Comparison of ENCODE assay signal across 8 cellular contexts in genomic region chr1:28582248-28582615, GRCh38. TPM values are rescaled to one million over a fixed set of nuclear protein-coding genes. Genes with fewer than 3 reads are reported as not detected.
A peak's percentile ranks its signal among the peaks of the same experiment; 100 is the strongest.
DNase-seq lines count a peak whose midpoint lies in the region; ATAC-seq, FAIRE-seq and TF ChIP-seq lines count a peak whose summit lies in the region.

No MANE protein-coding gene starts in this region.

- H3K27ac Mint-ChIP-seq in activated CD4-positive, alpha-beta T cell treated with anti-CD3 and anti-CD28 coated beads, Interleukin-2, amount 10 ng/mL, durations not matched to agents 24 days and 14 days = peak overlapping the region; percentile 97
- H3K27ac Mint-ChIP-seq in natural killer cell treated with Interleukin-12 subunit alpha and Interleukin-12 subunit beta and Interleukin-15 and Interleukin-18, amount 100 ng/mL, for 72 hours = peak overlapping the region; percentile 89 to 95

- CTCF ChIA-PET in Panc1 (lab: Charles Lee) = interaction anchor here (0.6 to 0.8 kb wide), 2 partner anchors 20 to 467 kb away, joined by 3 read pairs; no protein-coding TSS in a partner anchor
- CTCF ChIA-PET in endothelial cell of umbilical vein (lab: Charles Lee) = interaction anchor here (0.7 to 4.7 kb wide), 11 partner anchors 8 to 334 kb away, joined by 3 to 44 read pairs (median 6); no protein-coding TSS in a partner anchor

- peaks cover 15% of the 10 kb centered on the region for H3K36me3 ChIP-seq in Panc1 (ENCODE audit: control insufficient read depth, insufficient read depth, low read length)
- H3K36me3 ChIP-seq in endothelial cell of umbilical vein (ENCODE audit: control insufficient read depth in 2 of 2, extremely low read depth in 1 of 2, insufficient read depth in 2 of 2, low read length in 2 of 2) = peaks cover 16 to 21% of the 10 kb centered on the region in 2 experiments

- peaks cover 4% of the 10 kb centered on the region for H4K20me1 ChIP-seq in endothelial cell of umbilical vein (replicated peaks; ENCODE audit: control insufficient read depth, extremely low read depth, insufficient read depth, low read length)

- peak overlapping the region; percentile 89 to 90 for H3K4me3 ChIP-seq in Panc1 (ENCODE audit: low read depth in 2 of 2, low read length in 2 of 2)
- peak overlapping the region; percentile 75 to 82 (median 80) for H3K4me3 ChIP-seq in endothelial cell of umbilical vein (replicated peaks in 1 of 3; ENCODE audit: insufficient read depth in 1 of 3, low read depth in 1 of 3, low read length in 3 of 3)

- H3K79me2 ChIP-seq in endothelial cell of umbilical vein (ENCODE audit: control insufficient read depth, insufficient read depth, low read length) = peaks cover 32% of the 10 kb centered on the region

- peak overlapping the region; percentile 94 for H3K4me3 Mint-ChIP-seq in activated CD4-positive, alpha-beta T cell treated with anti-CD3 and anti-CD28 coated beads, Interleukin-2, amount 10 ng/mL, durations not matched to agents 24 days and 14 days
- peak overlapping the region; percentile 98 for H3K4me3 Mint-ChIP-seq in natural killer cell treated with Interleukin-12 subunit alpha and Interleukin-12 subunit beta and Interleukin-15 and Interleukin-18, amount 100 ng/mL, for 72 hours

- no peaks in the 10 kb centered on the region for H3K9me3 ChIP-seq in Panc1 (ENCODE audit: control insufficient read depth, insufficient read depth, low read depth, low read length)
- no peaks in the 10 kb centered on the region for H3K9me3 ChIP-seq in endothelial cell of umbilical vein (replicated peaks; ENCODE audit: control insufficient read depth, insufficient read depth, low read length)

- H3K4me1 Mint-ChIP-seq in activated CD4-positive, alpha-beta T cell treated with anti-CD3 and anti-CD28 coated beads, Interleukin-2, amount 10 ng/mL, durations not matched to agents 24 days and 14 days = peaks cover 29% of the 10 kb centered on the region
- peaks cover 36 to 37% of the 10 kb centered on the region in 2 donors for H3K4me1 Mint-ChIP-seq in natural killer cell treated with Interleukin-12 subunit alpha and Interleukin-12 subunit beta and Interleukin-15 and Interleukin-18, amount 100 ng/mL, for 72 hours (ENCODE audit: low read depth in 2 of 2)

- dilution Hi-C loops in endothelial cell of umbilical vein (cut with MboI; ENCODE audit: extremely low pct_ligation_motif_present, low sequenced_read_pairs) = no loop called here

- H3K27me3 ChIP-seq in Panc1 (ENCODE audit: control insufficient read depth, insufficient read depth, low read length) = no peaks in the 10 kb centered on the region
- H3K27me3 ChIP-seq in endothelial cell of umbilical vein (ENCODE audit: control insufficient read depth in 2 of 2, insufficient read depth in 2 of 2, low read length in 2 of 2) = no peaks in the 10 kb centered on the region

- no peaks in the 10 kb centered on the region for H3K27me3 Mint-ChIP-seq in activated CD4-positive, alpha-beta T cell treated with anti-CD3 and anti-CD28 coated beads, Interleukin-2, amount 10 ng/mL, durations not matched to agents 24 days and 14 days
- no peaks in the 10 kb centered on the region for H3K27me3 Mint-ChIP-seq in natural killer cell treated with Interleukin-12 subunit alpha and Interleukin-12 subunit beta and Interleukin-15 and Interleukin-18, amount 100 ng/mL, for 72 hours

- BruUV-seq in Panc1 (replicated peaks; lab: Mats Ljungman, UMichigan) (TSS peak; percentile 98), endothelial cell of umbilical vein (replicated peaks; lab: Mats Ljungman, UMichigan) (TSS peak; percentile 96)

- intact Hi-C loops in activated CD4-positive, alpha-beta T cell treated with anti-CD3 and anti-CD28 coated beads, Interleukin-2, amount 10 ng/mL, durations not matched to agents 24 days and 14 days (cut with micrococcal nuclease) = loop anchor here (1.0 to 5.0 kb wide), 2 partner anchors 77 to 335 kb away; no protein-coding TSS in a partner anchor
- intact Hi-C loops in Panc1 (cut with micrococcal nuclease; ENCODE audit: unreplicated experiment) (no loop called here), endothelial cell of umbilical vein (cut with micrococcal nuclease) (no loop called here)

- POLR2A ChIA-PET in Panc1 (lab: Charles Lee) = interaction anchor here (0.5 to 1.2 kb wide), 13 partner anchors 8 to 579 kb away, joined by 3 to 11 read pairs (median 5); partner anchors contain the start of gene TAF12
- POLR2A ChIA-PET in endothelial cell of umbilical vein (lab: Charles Lee) = interaction anchor here (0.7 to 4.3 kb wide), 32 partner anchors 8 to 346 kb away, joined by 3 to 59 read pairs (median 7); partner anchors contain the start of genes ATP5IF1, MED18, PHACTR4 and RAB42

- in situ Hi-C loops in Panc1 (cut with HindIII; ENCODE audit: low pct_unique_long_range_greater_than_20kb, low sequenced_read_pairs) = no loop called here
- in situ Hi-C loops in GM13977 (cut with MboI; ENCODE audit: low pct_unique_long_range_greater_than_20kb, low sequenced_read_pairs, unreplicated experiment) = no loop called here

- no peak for FAIRE-seq in endothelial cell of umbilical vein (lab: Jason Lieb, UNC)

- H3K27ac ChIP-seq in Panc1 (ENCODE audit: low read length) (peak overlapping the region; percentile 90), endothelial cell of umbilical vein (ENCODE audit: insufficient read depth, low read depth, low read length) (peak overlapping the region; percentile 65)

- peaks cover 41% of the 10 kb centered on the region for H3K36me3 Mint-ChIP-seq in activated CD4-positive, alpha-beta T cell treated with anti-CD3 and anti-CD28 coated beads, Interleukin-2, amount 10 ng/mL, durations not matched to agents 24 days and 14 days (ENCODE audit: low read depth)
- H3K36me3 Mint-ChIP-seq in natural killer cell treated with Interleukin-12 subunit alpha and Interleukin-12 subunit beta and Interleukin-15 and Interleukin-18, amount 100 ng/mL, for 72 hours = peaks cover 28% of the 10 kb centered on the region

- no peak for TF ChIP-seq CTCF in Panc1 (IDR thresholded peaks at IDR 0.05)
- no peak for TF ChIP-seq CTCF in endothelial cell of umbilical vein (IDR thresholded peaks at IDR 0.05; ENCODE audit: extremely low read depth in 1 of 2, insufficient read depth in 1 of 2, low read depth in 1 of 2, low read length in 2 of 2)
- TF ChIP-seq CTCF in GM13977 (IDR thresholded peaks at IDR 0.05; ENCODE audit: extremely low read depth, insufficient read depth, missing control alignments) = no peak

- peaks cover 4% of the 10 kb centered on the region for H3K4me1 ChIP-seq in Panc1 (ENCODE audit: control insufficient read depth, insufficient read depth, low read length)
- H3K4me1 ChIP-seq in endothelial cell of umbilical vein (ENCODE audit: control insufficient read depth, extremely low read depth, insufficient read depth, low read length) = peaks cover 31% of the 10 kb centered on the region

- no peak for TF ChIP-seq POLR2A in endothelial cell of umbilical vein (IDR thresholded peaks at IDR 0.05; ENCODE audit: low read depth, low read length)

- DNase-seq in activated CD4-positive, alpha-beta T cell treated with anti-CD3 and anti-CD28 coated beads, Interleukin-2, amount 10 ng/mL, durations not matched to agents 24 days and 14 days = no peak
- DNase-seq in activated CD4-positive, alpha-beta T cell treated with anti-CD3 and anti-CD28 coated beads, Interleukin-2, amount 50 U/mL, for 48 hours = no peak
- DNase-seq in Panc1 (ENCODE audit: low read depth, low spot score) = no peak
- DNase-seq in endothelial cell of umbilical vein (ENCODE audit: low read depth, low spot score) = peak; percentile 66
- DNase-seq in natural killer cell treated with Interleukin-12 subunit alpha and Interleukin-12 subunit beta and Interleukin-15 and Interleukin-18, amount 100 ng/mL, for 72 hours (ENCODE audit: low spot score) = no peak
- DNase-seq in hippocampal formation (lab: John Stamatoyannopoulos, UW) = no peak
- no peak for DNase-seq in GM13977 (ENCODE audit: low spot score)
- no peak for DNase-seq in HPDE6-E6E7 (ENCODE audit: extremely low spot score)

- H2AFZ ChIP-seq in endothelial cell of umbilical vein (ENCODE audit: low read depth, low read length) = peak overlapping the region; percentile 94

- H3K9me1 ChIP-seq in endothelial cell of umbilical vein (replicated peaks; ENCODE audit: control insufficient read depth, extremely low read depth, insufficient read depth, low read length) = no peaks in the 10 kb centered on the region

- H3K9me3 Mint-ChIP-seq in activated CD4-positive, alpha-beta T cell treated with anti-CD3 and anti-CD28 coated beads, Interleukin-2, amount 10 ng/mL, durations not matched to agents 24 days and 14 days = no peaks in the 10 kb centered on the region
- H3K9me3 Mint-ChIP-seq in natural killer cell treated with Interleukin-12 subunit alpha and Interleukin-12 subunit beta and Interleukin-15 and Interleukin-18, amount 100 ng/mL, for 72 hours = no peaks in the 10 kb centered on the region

- peak; percentile 61 for ATAC-seq in Panc1
- ATAC-seq in natural killer cell treated with Interleukin-12 subunit alpha and Interleukin-12 subunit beta and Interleukin-15 and Interleukin-18, amount 100 ng/mL, for 72 hours = no peak

- peak overlapping the region; percentile 88 for H3K4me2 ChIP-seq in endothelial cell of umbilical vein (ENCODE audit: insufficient read depth, low read length)

- H3K9ac ChIP-seq in endothelial cell of umbilical vein (replicated peaks; ENCODE audit: extremely low read depth, insufficient read depth, low read length) = peak overlapping the region; percentile 80

RNA-seq across cellular contexts. Expression of gene RAB42, which starts 9.8 kb away (rescaled TPM):
- 0.09 TPM in 1 of 2 replicates, not detected in the other for total RNA-seq in activated CD4-positive, alpha-beta T cell treated with anti-CD3 and anti-CD28 coated beads, Interleukin-2, amount 10 ng/mL, durations not matched to agents 24 days and 14 days
- total RNA-seq in Panc1 (2021; ENCODE audit: unreplicated experiment) (4.2 TPM), endothelial cell of umbilical vein (1.2 and 2.0 TPM in 2 replicates)
- polyA plus RNA-seq in Panc1 (2012; ENCODE audit: insufficient read length) = 5.4 TPM
- 1.4 and 1.8 TPM in 2 replicates for polyA plus RNA-seq in endothelial cell of umbilical vein
- polyA plus RNA-seq in endothelial cell of umbilical vein (2011; cell fraction: cytosol; rRNA removed) = 1.8 TPM in 2 replicates
- 0.28 and 0.43 TPM in 2 replicates for polyA plus RNA-seq in endothelial cell of umbilical vein (2011; cell fraction: nucleus; rRNA removed)
- 0.55 and 0.98 TPM in 2 replicates for polyA plus RNA-seq in endothelial cell of umbilical vein (2012)
- 0.66 and 1.6 TPM in 2 replicates for polyA minus RNA-seq in endothelial cell of umbilical vein
- polyA minus RNA-seq in endothelial cell of umbilical vein (2011; cell fraction: cytosol; rRNA and poly(A)+ RNA removed) = 0.92 TPM
- 0.63 TPM in 1 of 2 replicates, not detected in the other for polyA minus RNA-seq in endothelial cell of umbilical vein (2011; cell fraction: nucleus; rRNA and poly(A)+ RNA removed)
- total RNA-seq in natural killer cell treated with Interleukin-12 subunit alpha and Interleukin-12 subunit beta and Interleukin-15 and Interleukin-18, amount 100 ng/mL, for 72 hours = not detected

RNA-seq across cellular contexts. Expression of gene TRNAU1AP, which starts 29.3 kb away (rescaled TPM):
- total RNA-seq in activated CD4-positive, alpha-beta T cell treated with anti-CD3 and anti-CD28 coated beads, Interleukin-2, amount 10 ng/mL, durations not matched to agents 24 days and 14 days = 47.5 and 50.7 TPM in 2 replicates
- total RNA-seq in Panc1 (2021; ENCODE audit: unreplicated experiment) (39.1 TPM), endothelial cell of umbilical vein (46.2 and 49.0 TPM in 2 replicates)
- 21.7 TPM for polyA plus RNA-seq in Panc1 (2012; ENCODE audit: insufficient read length)
- polyA plus RNA-seq in endothelial cell of umbilical vein = 31.5 and 32.7 TPM in 2 replicates
- 37.3 and 37.6 TPM in 2 replicates for polyA plus RNA-seq in endothelial cell of umbilical vein (2011; cell fraction: cytosol; rRNA removed)
- polyA plus RNA-seq in endothelial cell of umbilical vein (2011; cell fraction: nucleus; rRNA removed) = 69.7 and 70.4 TPM in 2 replicates
- 26.7 and 48.7 TPM in 2 replicates for polyA plus RNA-seq in endothelial cell of umbilical vein (2012)
- 16.3 and 27.8 TPM in 2 replicates for polyA minus RNA-seq in endothelial cell of umbilical vein
- 12.3 TPM for polyA minus RNA-seq in endothelial cell of umbilical vein (2011; cell fraction: cytosol; rRNA and poly(A)+ RNA removed)
- polyA minus RNA-seq in endothelial cell of umbilical vein (2011; cell fraction: nucleus; rRNA and poly(A)+ RNA removed) = 17.6 and 27.1 TPM in 2 replicates
- 10 to 100 TPM; 43.1 to 44.3 TPM for total RNA-seq in natural killer cell treated with Interleukin-12 subunit alpha and Interleukin-12 subunit beta and Interleukin-15 and Interleukin-18, amount 100 ng/mL, for 72 hours
